In the genomic region with DNA sequence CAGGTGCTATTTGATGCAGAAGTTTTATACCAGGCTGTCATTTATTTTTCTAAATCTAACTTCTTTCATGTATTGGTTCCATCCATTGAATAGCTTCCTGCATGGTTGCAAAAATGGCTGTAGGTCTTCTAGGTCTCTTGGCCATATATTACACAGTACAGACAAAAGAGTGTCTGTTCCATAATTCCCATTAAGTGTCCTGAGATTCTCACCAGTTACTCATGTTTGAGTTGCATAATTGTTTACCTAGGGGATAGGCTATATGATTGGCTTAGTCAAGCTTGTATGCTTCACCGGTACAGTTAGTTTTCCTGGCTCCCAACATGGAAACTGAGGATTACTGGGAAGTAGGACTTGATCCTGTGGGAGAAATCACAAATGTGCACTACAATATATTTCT, we compare ENCODE assay signal across 1 cellular context.
TF ChIP-seq lines count a peak whose summit lies in the region.

No MANE protein-coding gene starts in this region.

TF ChIP-seq in HepG2, 621 proteins besides CTCF, POLR2A, EP300 and RAD21 (continued from another document):
- TF ChIP-seq, protein P1, sequence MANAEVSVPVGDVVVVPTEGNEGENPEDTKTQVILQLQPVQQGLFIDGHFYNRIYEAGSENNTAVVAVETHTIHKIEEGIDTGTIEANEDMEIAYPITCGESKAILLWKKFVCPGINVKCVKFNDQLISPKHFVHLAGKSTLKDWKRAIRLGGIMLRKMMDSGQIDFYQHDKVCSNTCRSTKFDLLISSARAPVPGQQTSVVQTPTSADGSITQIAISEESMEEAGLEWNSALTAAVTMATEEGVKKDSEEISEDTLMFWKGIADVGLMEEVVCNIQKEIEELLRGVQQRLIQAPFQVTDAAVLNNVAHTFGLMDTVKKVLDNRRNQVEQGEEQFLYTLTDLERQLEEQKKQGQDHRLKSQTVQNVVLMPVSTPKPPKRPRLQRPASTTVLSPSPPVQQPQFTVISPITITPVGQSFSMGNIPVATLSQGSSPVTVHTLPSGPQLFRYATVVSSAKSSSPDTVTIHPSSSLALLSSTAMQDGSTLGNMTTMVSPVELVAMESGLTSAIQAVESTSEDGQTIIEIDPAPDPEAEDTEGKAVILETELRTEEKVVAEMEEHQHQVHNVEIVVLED (CRISPR knock-in tag; IDR thresholded peaks at IDR 0.05; ENCODE audit: borderline replicate concordance) = no peak
